Comparison of ENCODE assay signal across 1 cellular context in genomic region chr11:58579192-58580129, GRCh38.
A peak's percentile ranks its signal among the peaks of the same experiment; 100 is the strongest.
TF ChIP-seq lines count a peak whose summit lies in the region.

No MANE protein-coding gene starts in this region.

TF ChIP-seq in HepG2, 621 proteins besides CTCF, POLR2A, EP300 and RAD21 (continued from another document and continues in another):
- peak; percentile 74; the same call in 1 of the 2 replicates for TF ChIP-seq POGK (CRISPR knock-in tag; conservative IDR thresholded peaks at IDR 0.05)
- TF ChIP-seq ZBTB42 (CRISPR knock-in tag; IDR thresholded peaks at IDR 0.05), result no peak
- TF ChIP-seq GRHL1 (CRISPR knock-in tag; conservative IDR thresholded peaks at IDR 0.05), result no peak
- TF ChIP-seq GABPB1 (CRISPR knock-in tag; IDR thresholded peaks at IDR 0.05), result peak; percentile 92
- TF ChIP-seq ATF4 (CRISPR knock-in tag; IDR thresholded peaks at IDR 0.05), result peak in 1 of 2 experiments; percentile 81; a peak in 2 of 4 replicates
- TF ChIP-seq ZMYM4 (CRISPR knock-in tag; IDR thresholded peaks at IDR 0.05), result peak; percentile 97
- peak; percentile 95 for TF ChIP-seq SPEN (CRISPR knock-in tag; IDR thresholded peaks at IDR 0.05; ENCODE audit: low read depth)
- TF ChIP-seq MAFF (IDR thresholded peaks at IDR 0.05; ENCODE audit: low read depth, low read length), result no peak
- TF ChIP-seq ZNF574 (CRISPR knock-in tag; IDR thresholded peaks at IDR 0.05), result peak; percentile 91
- no peak for TF ChIP-seq KDM1A (CRISPR knock-in tag; IDR thresholded peaks at IDR 0.05)
- peak; percentile 14 for TF ChIP-seq TBL1XR1 (IDR thresholded peaks at IDR 0.05; ENCODE audit: borderline replicate concordance, low read length, partially characterized antibody)
- no peak for TF ChIP-seq ISL2 (CRISPR knock-in tag; IDR thresholded peaks at IDR 0.05)
- peak; percentile 73; the same call in 1 of the 2 replicates for TF ChIP-seq ZNF615 (CRISPR knock-in tag; IDR thresholded peaks at IDR 0.05; ENCODE audit: borderline replicate concordance)
- TF ChIP-seq ZNF75D (CRISPR knock-in tag; IDR thresholded peaks at IDR 0.05; ENCODE audit: borderline replicate concordance), result no peak
- TF ChIP-seq ZNF263 (CRISPR knock-in tag; IDR thresholded peaks at IDR 0.05), result peak; percentile 85
- TF ChIP-seq GMEB2 (CRISPR knock-in tag; IDR thresholded peaks at IDR 0.05; ENCODE audit: low read depth), result no peak
- TF ChIP-seq ZNF567 (CRISPR knock-in tag; IDR thresholded peaks at IDR 0.05; ENCODE audit: borderline replicate concordance), result peak; percentile 73; the same call in 1 of the 2 replicates
- TF ChIP-seq PRDM4 (CRISPR knock-in tag; IDR thresholded peaks at IDR 0.05; ENCODE audit: borderline replicate concordance), result no peak
- no peak for TF ChIP-seq FOXA1 (IDR thresholded peaks at IDR 0.05)
- TF ChIP-seq FOXA1 (CRISPR knock-in tag; IDR thresholded peaks at IDR 0.05), result peak; percentile 43; the same call in 1 of the 2 replicates
- no peak for TF ChIP-seq PHF5A (CRISPR knock-in tag; IDR thresholded peaks at IDR 0.05; ENCODE audit: low read depth, unreplicated experiment)
- TF ChIP-seq MXI1 (IDR thresholded peaks at IDR 0.05; ENCODE audit: borderline replicate concordance, low read depth, low read length), result peak; percentile 94; the same call in 2 of the 3 replicates
- TF ChIP-seq GABPA (IDR thresholded peaks at IDR 0.05; ENCODE audit: low read depth, low read length), result no peak; the same call in 1 of the 2 replicates
- peak; percentile 83 for TF ChIP-seq GABPA (CRISPR knock-in tag; IDR thresholded peaks at IDR 0.05; ENCODE audit: low read depth)
- no peak for TF ChIP-seq HHEX (CRISPR knock-in tag; IDR thresholded peaks at IDR 0.05)
- peak; percentile 63; the same call in 1 of the 2 replicates for TF ChIP-seq ZNF280B (CRISPR knock-in tag; IDR thresholded peaks at IDR 0.05; ENCODE audit: borderline replicate concordance)
- TF ChIP-seq MED1 (CRISPR knock-in tag; IDR thresholded peaks at IDR 0.05), result peak; percentile 71; the same call in 1 of the 2 replicates
- peak; percentile 93 for TF ChIP-seq THAP11 (CRISPR knock-in tag; IDR thresholded peaks at IDR 0.05)
- peak; percentile 69; the same call in 1 of the 2 replicates for TF ChIP-seq ZNF275 (CRISPR knock-in tag; IDR thresholded peaks at IDR 0.05; ENCODE audit: borderline replicate concordance)
- TF ChIP-seq TBP (CRISPR knock-in tag; IDR thresholded peaks at IDR 0.05), result no peak
- TF ChIP-seq ZNF235 (CRISPR knock-in tag; IDR thresholded peaks at IDR 0.05; ENCODE audit: borderline replicate concordance), result no peak
- TF ChIP-seq AFF4 (CRISPR knock-in tag; IDR thresholded peaks at IDR 0.05), result peak; percentile 51; the same call in 1 of the 2 replicates
- peak; percentile 57; the same call in 1 of the 2 replicates for TF ChIP-seq PITX1 (CRISPR knock-in tag; IDR thresholded peaks at IDR 0.05)
- TF ChIP-seq ARNTL (CRISPR knock-in tag; IDR thresholded peaks at IDR 0.05), result peak; percentile 94
- no peak for TF ChIP-seq ZNF230 (CRISPR knock-in tag; IDR thresholded peaks at IDR 0.05)
- no peak for TF ChIP-seq ZMYM2 (CRISPR knock-in tag; IDR thresholded peaks at IDR 0.05)
- TF ChIP-seq ZBTB21 (CRISPR knock-in tag; IDR thresholded peaks at IDR 0.05), result no peak; the same call in 1 of the 2 replicates
- TF ChIP-seq ZNF768 (CRISPR knock-in tag; IDR thresholded peaks at IDR 0.05), result peak; percentile 52; the same call in 1 of the 2 replicates
- no peak for TF ChIP-seq MLX (CRISPR knock-in tag; IDR thresholded peaks at IDR 0.05)
- no peak for TF ChIP-seq GTF3A (CRISPR knock-in tag; conservative IDR thresholded peaks at IDR 0.05)
- peak; percentile 93 for TF ChIP-seq AGO2 (optimal IDR thresholded peaks at IDR 0.05; ENCODE audit: low read depth, low read length)
- TF ChIP-seq TBX3 (IDR thresholded peaks at IDR 0.05; ENCODE audit: borderline replicate concordance), result peak; percentile 58; the same call in 1 of the 2 replicates
